In the genomic region with DNA sequence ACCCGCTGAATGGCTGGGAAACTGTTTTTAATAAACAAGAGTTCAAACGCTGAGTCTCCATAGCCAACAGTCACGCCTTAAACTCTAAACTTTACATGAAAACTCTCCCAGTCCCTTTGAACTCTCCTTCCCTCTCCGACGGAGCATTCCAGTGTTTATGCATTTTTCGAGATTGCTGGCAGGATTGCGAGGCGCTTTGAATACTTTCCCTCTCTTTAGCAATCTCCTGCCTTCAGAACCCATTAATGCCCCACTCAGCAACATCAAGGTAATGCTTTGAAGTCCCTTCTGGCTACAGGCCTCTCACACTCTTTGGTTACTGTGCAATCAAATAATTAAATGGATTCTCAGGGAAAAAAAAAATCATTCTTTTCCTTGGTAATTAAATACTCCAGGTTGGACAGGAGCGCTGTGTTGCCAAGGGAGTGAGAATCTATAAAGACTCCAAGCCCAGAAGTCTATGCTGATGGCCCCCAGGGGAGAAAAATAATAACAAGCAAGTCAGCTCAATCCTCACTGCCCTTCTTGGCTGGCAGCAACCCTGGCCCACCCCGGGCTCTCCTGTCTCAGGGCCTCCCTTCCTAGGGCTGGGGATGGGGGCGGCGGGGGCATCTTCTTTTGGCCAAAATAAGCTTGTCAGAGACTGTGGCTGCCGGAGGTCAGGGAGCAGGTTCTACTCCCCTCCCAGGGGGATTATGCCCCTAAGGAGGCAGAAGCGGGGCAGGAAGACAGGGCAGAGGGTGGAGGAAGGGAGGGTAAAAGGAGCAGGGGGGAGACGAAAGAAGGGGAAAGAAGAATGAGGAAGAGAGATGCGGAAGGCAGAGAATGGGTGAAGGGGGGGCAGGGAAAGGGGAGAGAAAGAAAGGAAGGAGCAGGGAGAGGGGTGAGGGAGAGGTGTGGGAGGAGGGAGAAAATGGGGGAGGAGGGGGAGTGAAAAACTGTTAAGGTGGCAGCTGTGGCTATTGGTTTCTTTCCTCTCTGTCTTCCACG, we compare ENCODE assay signal across 12 cellular contexts. TPM values are rescaled to one million over a fixed set of nuclear protein-coding genes. Genes with fewer than 3 reads are reported as not detected.
DNase-seq lines count a peak whose midpoint lies in the region; ATAC-seq and TF ChIP-seq lines count a peak whose summit lies in the region.
"Had no signal": no experiment of that assay in that cellular context is flagged by ENCODE, and none has a peak within 500 bp of the region (broad histone marks: within the 10 kb centered on the region; RNA-seq: fewer than 3 reads in every experiment).

No MANE protein-coding gene starts in this region.

- peaks cover 39% of the 10 kb centered on the region for H3K4me1 Mint-ChIP-seq in neural crest cell

- ATAC-seq in GM19023 (IDR thresholded peaks at IDR 0.05; ENCODE audit: unreplicated experiment) (no peak), heart left ventricle (no peak)
- ATAC-seq: activated CD4-positive, alpha-beta T cell treated with anti-CD3 and anti-CD28 coated beads for 36 hours; right lobe of liver had no signal

- no TSS peak for BruUV-seq in OCI-LY7 (replicated peaks; lab: Mats Ljungman, UMichigan)

- H4K20me1 ChIP-seq in OCI-LY7 (ENCODE audit: insufficient read depth, low read length) = no peaks in the 10 kb centered on the region

- no peak for TF ChIP-seq CTCF in esophagus squamous epithelium (IDR thresholded peaks at IDR 0.05)
- TF ChIP-seq CTCF in neural crest cell (conservative IDR thresholded peaks at IDR 0.05) = no peak
- no peak for TF ChIP-seq CTCF in OCI-LY7 (conservative IDR thresholded peaks at IDR 0.05; ENCODE audit: low read length)
- TF ChIP-seq CTCF in heart left ventricle (IDR thresholded peaks at IDR 0.05) = no peak

- H3K9me3 ChIP-seq in esophagus squamous epithelium (no peaks in the 10 kb centered on the region), OCI-LY7 (ENCODE audit: low read length) (no peaks in the 10 kb centered on the region), heart left ventricle (no peaks in the 10 kb centered on the region)
- H3K9me3 ChIP-seq: right lobe of liver had no signal

- no peak overlapping the region for H3K4me3 ChIP-seq in esophagus squamous epithelium
- no peak overlapping the region for H3K4me3 ChIP-seq in OCI-LY7 (ENCODE audit: low read depth, low read length, poor library complexity, severe bottlenecking)
- no peak overlapping the region for H3K4me3 ChIP-seq in heart left ventricle
- H3K4me3 ChIP-seq: right lobe of liver had no signal

- CTCF ChIA-PET in OCI-LY7 (lab: Charles Lee; ENCODE audit: unreplicated experiment) = no interaction called here

- POLR2A ChIA-PET in OCI-LY7 (lab: Charles Lee) = no interaction called here

- DNase-seq in DMS79 (lab: John Stamatoyannopoulos, UW) = peak; percentile 41
- peak; percentile 81 for DNase-seq in NCI-H1105 treated with DMSO at 0.1 percent for 48 hours (lab: John Stamatoyannopoulos, UW)
- no peak for DNase-seq in esophagus squamous epithelium (lab: John Stamatoyannopoulos, UW)
- no peak for DNase-seq in neural crest cell (ENCODE audit: low read depth, low spot score)
- DNase-seq in OCI-LY7 (ENCODE audit: low spot score) = no peak
- no peak for DNase-seq in stimulated activated CD4-positive, alpha-beta T cell treated with anti-CD3 and anti-CD28 coated beads, Interleukin-1b, Interleukin-23, amount 100 ng/mL, for 48 hours
- no peak for DNase-seq in heart left ventricle
- DNase-seq: activated CD4-positive, alpha-beta T cell treated with anti-CD3 and anti-CD28 coated beads for 36 hours; effector CD8-positive, alpha-beta T cell had no signal

- H3K27ac ChIP-seq in esophagus squamous epithelium (peak overlapping the region; percentile 4 to 54 (median 28)), OCI-LY7 (ENCODE audit: low read depth, low read length, poor library complexity, severe bottlenecking) (no peak overlapping the region), heart left ventricle (peak overlapping the region in 1 of 12 donors; percentile 41)
- H3K27ac ChIP-seq: right lobe of liver had no signal

- H3K36me3 ChIP-seq in esophagus squamous epithelium = no peaks in the 10 kb centered on the region
- no peaks in the 10 kb centered on the region for H3K36me3 ChIP-seq in OCI-LY7 (ENCODE audit: insufficient read depth, low read length)
- H3K36me3 ChIP-seq in heart left ventricle = no peaks in the 10 kb centered on the region
- H3K36me3 ChIP-seq: right lobe of liver had no signal

- peak overlapping the region; percentile 0 for H3K27ac Mint-ChIP-seq in neural crest cell (ENCODE audit: unreplicated experiment)
- H3K27ac Mint-ChIP-seq: activated CD4-positive, alpha-beta T cell treated with anti-CD3 and anti-CD28 coated beads for 36 hours; activated naive CD4-positive, alpha-beta T cell treated with anti-CD3 and anti-CD28 coated beads, Interleukin-2, amount 50 U/mL, for 24 hours had no signal

- no peaks in the 10 kb centered on the region for H3K27me3 Mint-ChIP-seq in neural crest cell (ENCODE audit: low read depth)

- peak overlapping the region; percentile 21 for H3K4me3 Mint-ChIP-seq in neural crest cell
- H3K4me3 Mint-ChIP-seq: activated CD4-positive, alpha-beta T cell treated with anti-CD3 and anti-CD28 coated beads for 36 hours; activated naive CD4-positive, alpha-beta T cell treated with anti-CD3 and anti-CD28 coated beads, Interleukin-2, amount 50 U/mL, for 24 hours had no signal

- no peaks in the 10 kb centered on the region for H3K27me3 ChIP-seq in esophagus squamous epithelium
- H3K27me3 ChIP-seq in heart left ventricle = no peaks in the 10 kb centered on the region
- H3K27me3 ChIP-seq: right lobe of liver had no signal

- H3K9me2 ChIP-seq in OCI-LY7 (ENCODE audit: insufficient read depth, low read length) = no peaks in the 10 kb centered on the region

- 40 to 43% methylated on average over 14 of the region's 17 CpGs for WGBS in esophagus squamous epithelium, 2 donors
- WGBS in heart left ventricle, 4 donors = 58 to 69% (median 64%) methylated on average over 17 of the region's 17 CpGs

- peaks cover 0 to 27% (median 14%) of the 10 kb centered on the region in 3 donors for H3K4me1 ChIP-seq in esophagus squamous epithelium
- no peaks in the 10 kb centered on the region for H3K4me1 ChIP-seq in OCI-LY7 (ENCODE audit: insufficient read depth, low read length, poor library complexity, severe bottlenecking)
- peaks cover 0 to 5% (median 0%) of the 10 kb centered on the region in 12 donors for H3K4me1 ChIP-seq in heart left ventricle
- H3K4me1 ChIP-seq: right lobe of liver had no signal

- intact Hi-C loops in esophagus squamous epithelium (cut with DNase I) (no loop called here), OCI-LY7 (cut with micrococcal nuclease; ENCODE audit: unreplicated experiment) (no loop called here), heart left ventricle (cut with DNase I) (no loop called here)

- H3K4me2 ChIP-seq in OCI-LY7 (ENCODE audit: low read length) = no peak overlapping the region

- no peaks in the 10 kb centered on the region for H3K36me3 Mint-ChIP-seq in neural crest cell (ENCODE audit: low read depth)
- H3K36me3 Mint-ChIP-seq: activated naive CD4-positive, alpha-beta T cell treated with anti-CD3 and anti-CD28 coated beads, Interleukin-2, amount 50 U/mL, for 24 hours had no signal

- TF ChIP-seq POLR2A in esophagus squamous epithelium (IDR thresholded peaks at IDR 0.05) (no peak), heart left ventricle (IDR thresholded peaks at IDR 0.05) (no peak)

- no peak overlapping the region for H2AFZ ChIP-seq in OCI-LY7 (ENCODE audit: low read length)

- peaks cover 12% of the 10 kb centered on the region for H3K9me3 Mint-ChIP-seq in neural crest cell
- H3K9me3 Mint-ChIP-seq: activated naive CD4-positive, alpha-beta T cell treated with anti-CD3 and anti-CD28 coated beads, Interleukin-2, amount 50 U/mL, for 24 hours had no signal

- no peaks in the 10 kb centered on the region for H3K79me2 ChIP-seq in OCI-LY7 (ENCODE audit: insufficient read depth, low read depth, low read length)

RNA-seq across cellular contexts. Expression of gene AXIN2, which starts 45.2 kb away (rescaled TPM):
- 10 to 100 TPM in 1 of 4 donors, 1 to 10 TPM in 2, under 1 TPM in 1; 0.83 to 10.9 (median 6.2) TPM for total RNA-seq in esophagus squamous epithelium
- total RNA-seq in neural crest cell = 66.5 and 68.5 TPM in 2 replicates
- 5.2 and 8.5 TPM in 2 replicates for total RNA-seq in OCI-LY7 (2014; rRNA removed; shearing (Covaris generic))
- 8.2 and 8.5 TPM in 2 replicates for total RNA-seq in OCI-LY7 (2022)
- 10 to 100 TPM in 6 of 9 donors, 1 to 10 TPM in 3; 5.7 to 24.0 (median 12.9) TPM for total RNA-seq in heart left ventricle
- polyA plus RNA-seq in heart left ventricle = 10 to 100 TPM in 1 of 2 donors, 1 to 10 TPM in 1; 5.6 to 20.0 TPM

Comparison
In these comparisons a context has a peak if more than half of its experiments do, and no peak if none do; other contexts are left out.
1. DNase-seq: peak in DMS79 (single experiment) and NCI-H1105 treated with DMSO at 0.1 percent for 48 hours (single experiment); none in esophagus squamous epithelium (single experiment), neural crest cell (single experiment), OCI-LY7 (single experiment), stimulated activated CD4-positive, alpha-beta T cell treated with anti-CD3 and anti-CD28 coated beads, Interleukin-1b, Interleukin-23, amount 100 ng/mL, for 48 hours (single experiment) and heart left ventricle (0 of 5).